Comparison of ENCODE assay signal across 11 cellular contexts in the genomic region with DNA sequence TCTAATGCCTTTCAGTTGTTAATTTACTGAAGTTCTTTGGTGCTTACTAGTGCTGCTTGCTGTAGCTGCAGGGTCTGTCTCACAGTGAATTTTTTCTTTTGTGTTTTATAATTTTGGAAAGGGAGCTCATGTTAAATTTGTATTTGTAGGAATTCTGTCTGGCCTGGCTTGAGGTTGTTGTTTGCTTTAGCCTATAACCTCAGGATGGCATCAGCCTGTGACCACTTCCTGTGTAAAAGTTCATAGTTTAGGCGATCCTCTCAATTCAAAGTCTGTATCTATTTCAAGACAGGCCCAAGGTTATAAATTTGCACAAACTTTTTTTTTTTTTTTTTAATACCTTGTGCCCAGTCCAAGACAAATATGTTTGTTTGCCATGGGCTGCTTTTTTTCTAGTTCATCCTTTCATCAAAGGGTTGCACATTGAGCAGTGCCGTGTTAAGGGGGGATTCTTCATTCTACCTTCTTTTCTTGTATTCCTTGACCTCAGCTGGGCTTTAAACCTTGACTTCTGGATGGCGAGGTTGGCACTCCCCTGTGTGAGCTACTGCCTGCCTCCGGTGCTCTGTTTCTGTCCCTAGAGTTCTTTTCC. TPM values are rescaled to one million over a fixed set of nuclear protein-coding genes. Genes with fewer than 3 reads are reported as not detected.
A peak's percentile ranks its signal among the peaks of the same experiment; 100 is the strongest.
DNase-seq lines count a peak whose midpoint lies in the region; TF ChIP-seq lines count a peak whose summit lies in the region.
"Had no signal": no experiment of that assay in that cellular context is flagged by ENCODE, and none has a peak within 500 bp of the region (broad histone marks: within the 10 kb centered on the region; RNA-seq: fewer than 3 reads in every experiment).

No MANE protein-coding gene starts in this region.

- peaks cover 5% of the 10 kb centered on the region for H3K9me3 Mint-ChIP-seq in neural progenitor cell
- peaks cover 1% of the 10 kb centered on the region for H3K9me3 Mint-ChIP-seq in glutamatergic neuron (ENCODE audit: unreplicated experiment)
- H3K9me3 Mint-ChIP-seq: dendritic cell treated with granulocyte-macrophage colony-stimulating factor and Interleukin-4, amounts not matched to agents 40 ng/mL and 50 ng/mL, for 4 days had no signal

- intact Hi-C loops in mammary epithelial cell (cut with micrococcal nuclease) = no loop called here

- TF ChIP-seq CTCF in mammary epithelial cell (conservative IDR thresholded peaks at IDR 0.05 in 1 of 2, IDR thresholded peaks at IDR 0.05 in 1 of 2; ENCODE audit: extremely low read depth in 1 of 2, insufficient read depth in 1 of 2, low read depth in 1 of 2, low read length in 2 of 2) = no peak
- no peak for TF ChIP-seq CTCF in neural progenitor cell (IDR thresholded peaks at IDR 0.05)
- TF ChIP-seq CTCF in glutamatergic neuron (IDR thresholded peaks at IDR 0.05; ENCODE audit: partially characterized antibody, unreplicated experiment) = no peak

- 11% methylated on average over 4 of the region's 4 CpGs for WGBS in mammary epithelial cell (ENCODE audit: low coverage, missing lambda C conversion rate)

- no peaks in the 10 kb centered on the region for H3K27me3 ChIP-seq in mammary epithelial cell (ENCODE audit: insufficient read depth, low read length)
- H3K27me3 ChIP-seq in neural progenitor cell = no peaks in the 10 kb centered on the region

- peak overlapping the region in 1 of 3 experiments; percentile 4 for H3K4me3 ChIP-seq in mammary epithelial cell (replicated peaks in 1 of 3; ENCODE audit: insufficient read depth in 1 of 3, low read depth in 2 of 3, low read length in 3 of 3)
- H3K4me3 ChIP-seq in neural progenitor cell = no peak overlapping the region
- H3K4me3 ChIP-seq: psoas muscle had no signal

- CTCF ChIA-PET in mammary epithelial cell (lab: Charles Lee; ENCODE audit: low non-redundant PET) = no interaction called here

- peaks cover 34% of the 10 kb centered on the region for H3K36me3 Mint-ChIP-seq in neural progenitor cell
- peaks cover 11% of the 10 kb centered on the region for H3K36me3 Mint-ChIP-seq in glutamatergic neuron (ENCODE audit: unreplicated experiment)

- peaks cover 15% of the 10 kb centered on the region for H3K36me3 ChIP-seq in mammary epithelial cell (ENCODE audit: insufficient read depth, low read length)
- no peaks in the 10 kb centered on the region for H3K36me3 ChIP-seq in neural progenitor cell

- peak overlapping the region; percentile 59 for H2AFZ ChIP-seq in mammary epithelial cell (ENCODE audit: low read depth, low read length)
- no peak overlapping the region for H2AFZ ChIP-seq in neural progenitor cell (replicated peaks)

- H3K27ac Mint-ChIP-seq in neural progenitor cell (no peak overlapping the region), glutamatergic neuron (ENCODE audit: unreplicated experiment) (no peak overlapping the region)
- H3K27ac Mint-ChIP-seq: dendritic cell treated with granulocyte-macrophage colony-stimulating factor and Interleukin-4, amounts not matched to agents 40 ng/mL and 50 ng/mL, for 4 days had no signal

- H3K4me2 ChIP-seq in mammary epithelial cell (ENCODE audit: insufficient read depth, low read depth, low read length) (peak overlapping the region; percentile 65), neural progenitor cell (peak overlapping the region; percentile 21)

- H3K4me1 Mint-ChIP-seq in neural progenitor cell (peaks cover 11% of the 10 kb centered on the region), glutamatergic neuron (ENCODE audit: low read depth, unreplicated experiment) (peaks cover under 1% of the 10 kb centered on the region)

- H3K4me1 ChIP-seq in mammary epithelial cell (ENCODE audit: insufficient read depth, low read length) (peaks cover 13% of the 10 kb centered on the region), neural progenitor cell (peaks cover 13% of the 10 kb centered on the region)

- DNase-seq in GM03348 (ENCODE audit: low spot score) = peak; percentile 28
- DNase-seq in MV-4-11 (lab: John Stamatoyannopoulos, UW) = peak; percentile 61
- DNase-seq in mammary epithelial cell = no peak
- DNase-seq in neural progenitor cell (ENCODE audit: low spot score) = no peak
- DNase-seq in GM19240 (ENCODE audit: insufficient read length, low spot score) = no peak
- no peak for DNase-seq in DMS 273 (lab: John Stamatoyannopoulos, UW; ENCODE audit: unreplicated experiment)
- no peak for DNase-seq in glutamatergic neuron
- DNase-seq in T1000 (lab: John Stamatoyannopoulos, UW) = no peak
- DNase-seq: hippocampal formation, psoas muscle had no signal

- peak overlapping the region; percentile 24 for H3K27ac ChIP-seq in mammary epithelial cell (ENCODE audit: insufficient read depth, low read depth, low read length)
- H3K27ac ChIP-seq in neural progenitor cell = no peak overlapping the region
- H3K27ac ChIP-seq: psoas muscle had no signal

- H3K9me3 ChIP-seq in mammary epithelial cell (replicated peaks; ENCODE audit: insufficient read depth, low read length) (no peaks in the 10 kb centered on the region), neural progenitor cell (ENCODE audit: low read depth) (no peaks in the 10 kb centered on the region)
- H3K9me3 ChIP-seq: psoas muscle had no signal

- H3K79me2 ChIP-seq in mammary epithelial cell (ENCODE audit: insufficient read depth, low read length) (peaks cover 79% of the 10 kb centered on the region), neural progenitor cell (ENCODE audit: low read depth) (peaks cover 27% of the 10 kb centered on the region)

- H4K20me1 ChIP-seq in mammary epithelial cell (ENCODE audit: insufficient read depth, low read length) = no peaks in the 10 kb centered on the region
- no peaks in the 10 kb centered on the region for H4K20me1 ChIP-seq in neural progenitor cell (ENCODE audit: low read depth)

- H3K4me3 Mint-ChIP-seq in neural progenitor cell = no peak overlapping the region
- no peak overlapping the region for H3K4me3 Mint-ChIP-seq in glutamatergic neuron (ENCODE audit: unreplicated experiment)
- H3K4me3 Mint-ChIP-seq: dendritic cell treated with granulocyte-macrophage colony-stimulating factor and Interleukin-4, amounts not matched to agents 40 ng/mL and 50 ng/mL, for 4 days had no signal

- H3K9ac ChIP-seq in mammary epithelial cell (ENCODE audit: insufficient read depth, low read length) (no peak overlapping the region), neural progenitor cell (no peak overlapping the region)

- dilution Hi-C loops in mammary epithelial cell (cut with HindIII; ENCODE audit: low sequenced_read_pairs) = no loop called here

- peaks cover 8% of the 10 kb centered on the region for H3F3A ChIP-seq in neural progenitor cell (ENCODE audit: low read depth)

- H3K27me3 Mint-ChIP-seq in neural progenitor cell (ENCODE audit: insufficient read depth, low read depth) (peaks cover 2% of the 10 kb centered on the region), glutamatergic neuron (ENCODE audit: unreplicated experiment) (peaks cover under 1% of the 10 kb centered on the region)
- H3K27me3 Mint-ChIP-seq: dendritic cell treated with granulocyte-macrophage colony-stimulating factor and Interleukin-4, amounts not matched to agents 40 ng/mL and 50 ng/mL, for 4 days had no signal

- no TSS peak for BruUV-seq in mammary epithelial cell (replicated peaks; lab: Mats Ljungman, UMichigan)

- in situ Hi-C loops in mammary epithelial cell (cut with MboI; ENCODE audit: low sequenced_read_pairs in 2 of 2) = no loop called here

RNA-seq across cellular contexts. Expression of a gene that starts 7.3 kb away (rescaled TPM):
- total RNA-seq in mammary epithelial cell (10 to 100 TPM; 21.1 to 26.8 TPM), neural progenitor cell (ENCODE audit: low replicate concordance) (4.6 and 4.9 TPM in 2 replicates), glutamatergic neuron (ENCODE audit: unreplicated experiment) (10.6 TPM)
- 13.9 TPM for polyA plus RNA-seq in mammary epithelial cell
- polyA minus RNA-seq in mammary epithelial cell = 13.3 TPM

RNA-seq across cellular contexts. Expression of a gene that starts 42.9 kb away (rescaled TPM):
- total RNA-seq in mammary epithelial cell (10 to 100 TPM; 24.8 to 25.8 TPM), neural progenitor cell (ENCODE audit: low replicate concordance) (44.5 TPM in 2 replicates), glutamatergic neuron (ENCODE audit: unreplicated experiment) (72.1 TPM)
- 17.7 TPM for polyA plus RNA-seq in mammary epithelial cell
- polyA minus RNA-seq in mammary epithelial cell = not detected

Comparison
In these comparisons a context has a peak if more than half of its experiments do, and no peak if none do; other contexts are left out.
1. DNase-seq: peak in GM03348 (single experiment) and MV-4-11 (single experiment); none in mammary epithelial cell (single experiment), neural progenitor cell (single experiment), GM19240 (single experiment), DMS 273 (single experiment), glutamatergic neuron (single experiment) and T1000 (single experiment).